Comparison of ENCODE assay signal across 13 cellular contexts in the genomic region with DNA sequence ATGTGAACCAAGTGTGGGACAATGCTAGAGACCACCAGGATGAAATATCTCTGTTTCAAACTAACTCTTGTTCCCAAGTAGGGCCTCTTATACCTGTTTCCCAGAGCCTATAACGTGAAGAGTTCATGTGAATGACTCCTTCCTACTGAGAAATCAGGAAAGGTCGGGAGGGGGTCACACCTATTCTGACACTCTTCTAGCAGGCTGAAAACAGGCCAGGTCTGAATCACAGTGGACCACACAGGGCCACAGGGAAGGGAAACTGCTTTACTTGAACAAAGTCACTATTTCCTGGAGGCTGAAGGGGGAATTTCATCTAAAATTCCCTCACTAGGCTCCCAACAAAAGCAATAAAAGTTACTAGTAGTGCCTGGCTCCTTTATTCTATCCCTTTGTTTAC.
DNase-seq lines count a peak whose midpoint lies in the region; ATAC-seq, FAIRE-seq and TF ChIP-seq lines count a peak whose summit lies in the region.
"Had no signal": no experiment of that assay in that cellular context is flagged by ENCODE, and none has a peak within 500 bp of the region (broad histone marks: within the 10 kb centered on the region; RNA-seq: fewer than 3 reads in every experiment).

No MANE protein-coding gene starts in this region.

- no peak overlapping the region for H2BK15ac ChIP-seq in mesendoderm (replicated peaks; ENCODE audit: low read depth)

- no peak overlapping the region for H3K4me3 ChIP-seq in endothelial cell of umbilical vein (replicated peaks in 1 of 3; ENCODE audit: insufficient read depth in 1 of 3, low read depth in 1 of 3, low read length in 3 of 3)
- H3K4me3 ChIP-seq in mesendoderm (ENCODE audit: low read length): no peak overlapping the region
- H3K4me3 ChIP-seq in heart right ventricle: no peak overlapping the region
- no peak overlapping the region for H3K4me3 ChIP-seq in foreskin fibroblast (ENCODE audit: low read depth in 1 of 2, low read length in 2 of 2)
- H3K4me3 ChIP-seq: A549, GM23248 had no signal

- no peak overlapping the region for H3K18ac ChIP-seq in mesendoderm (ENCODE audit: low read length)

- TF ChIP-seq CTCF in endothelial cell of umbilical vein (IDR thresholded peaks at IDR 0.05; ENCODE audit: extremely low read depth in 1 of 2, insufficient read depth in 1 of 2, low read depth in 1 of 2, low read length in 2 of 2) (no peak), heart right ventricle (IDR thresholded peaks at IDR 0.05) (no peak), foreskin fibroblast (IDR thresholded peaks at IDR 0.05; ENCODE audit: low read depth, low read length) (no peak)

- FAIRE-seq in endothelial cell of umbilical vein (lab: Jason Lieb, UNC): no peak
- FAIRE-seq: A549 had no signal

- H3K4me1 ChIP-seq in endothelial cell of umbilical vein (ENCODE audit: control insufficient read depth, extremely low read depth, insufficient read depth, low read length): peaks cover 17% of the 10 kb centered on the region
- H3K4me1 ChIP-seq in mesendoderm (ENCODE audit: control insufficient read depth, low read depth, low read length): peaks cover 2% of the 10 kb centered on the region
- no peaks in the 10 kb centered on the region for H3K4me1 ChIP-seq in heart right ventricle
- H3K4me1 ChIP-seq: A549, Caco-2 had no signal

- no peak overlapping the region for H3K56ac ChIP-seq in mesendoderm (ENCODE audit: low read length)

- H3K4me2 ChIP-seq in endothelial cell of umbilical vein (ENCODE audit: insufficient read depth, low read length) (no peak overlapping the region), mesendoderm (ENCODE audit: low read length) (no peak overlapping the region)
- H3K4me2 ChIP-seq: A549 had no signal

- ATAC-seq in heart right ventricle: no peak
- ATAC-seq: A549 had no signal

- H3K36me3 ChIP-seq in endothelial cell of umbilical vein (ENCODE audit: control insufficient read depth in 2 of 2, extremely low read depth in 1 of 2, insufficient read depth in 2 of 2, low read length in 2 of 2): no peaks in the 10 kb centered on the region
- H3K36me3 ChIP-seq in mesendoderm (ENCODE audit: control insufficient read depth, insufficient read depth, low read length): no peaks in the 10 kb centered on the region
- H3K36me3 ChIP-seq in heart right ventricle: no peaks in the 10 kb centered on the region

- H3K27me3 ChIP-seq in endothelial cell of umbilical vein (ENCODE audit: control insufficient read depth in 2 of 2, insufficient read depth in 2 of 2, low read length in 2 of 2): no peaks in the 10 kb centered on the region
- H3K27me3 ChIP-seq in mesendoderm (ENCODE audit: insufficient read depth, low read length, poor library complexity): no peaks in the 10 kb centered on the region
- no peaks in the 10 kb centered on the region for H3K27me3 ChIP-seq in heart right ventricle

- POLR2A ChIA-PET in endothelial cell of umbilical vein (lab: Charles Lee): no interaction called here

- no peak for TF ChIP-seq POLR2A in endothelial cell of umbilical vein (IDR thresholded peaks at IDR 0.05; ENCODE audit: low read depth, low read length)

- no CpG with 5 or more reads among the region's 2 CpGs for WGBS in mesendoderm (ENCODE audit: extremely low coverage, insufficient coverage, low lambda C conversion rate)
- WGBS in heart right ventricle, 2 donors: 65 to 71% methylated on average over 2 of the region's 2 CpGs

- no peak overlapping the region for H3K4ac ChIP-seq in mesendoderm (ENCODE audit: low read depth, low read length)

- H3K79me1 ChIP-seq in mesendoderm (ENCODE audit: low read length): no peaks in the 10 kb centered on the region

- H3K9me3 ChIP-seq in endothelial cell of umbilical vein (replicated peaks; ENCODE audit: control insufficient read depth, insufficient read depth, low read length) (no peaks in the 10 kb centered on the region), heart right ventricle (no peaks in the 10 kb centered on the region)
- H3K9me3 ChIP-seq: A549, Caco-2 had no signal

- H3K9ac ChIP-seq in endothelial cell of umbilical vein (replicated peaks; ENCODE audit: extremely low read depth, insufficient read depth, low read length): no peak overlapping the region
- H3K9ac ChIP-seq in mesendoderm (ENCODE audit: low read length): no peak overlapping the region
- H3K9ac ChIP-seq: GM23248 had no signal

- DNase-seq in endothelial cell of umbilical vein (ENCODE audit: low read depth, low spot score) (peak; percentile 46), mesendoderm (peak; percentile 68), renal cortical epithelial cell (ENCODE audit: low read depth) (peak; percentile 35), heart right ventricle (no peak), NCI-H1694 (lab: John Stamatoyannopoulos, UW) (no peak), foreskin fibroblast (no peak)
- DNase-seq: Caco-2; CD8-positive, alpha-beta memory T cell; DMS 273 treated with DMSO at 0.1 percent for 48 hours; GM23248; H7; IMR-90 had no signal

- H3K27ac ChIP-seq in endothelial cell of umbilical vein (ENCODE audit: insufficient read depth, low read depth, low read length) (no peak overlapping the region), mesendoderm (ENCODE audit: low read depth, low read length) (no peak overlapping the region), heart right ventricle (no peak overlapping the region)
- H3K27ac ChIP-seq: A549, GM23248 had no signal

- no peaks in the 10 kb centered on the region for H3K9me1 ChIP-seq in endothelial cell of umbilical vein (replicated peaks; ENCODE audit: control insufficient read depth, extremely low read depth, insufficient read depth, low read length)

- dilution Hi-C loops in endothelial cell of umbilical vein (cut with MboI; ENCODE audit: extremely low pct_ligation_motif_present, low sequenced_read_pairs): no loop called here

- no peak overlapping the region for H4K8ac ChIP-seq in mesendoderm (ENCODE audit: low read depth, low read length)

- no peak overlapping the region for H2BK120ac ChIP-seq in mesendoderm (ENCODE audit: low read depth, low read length)

- H2BK5ac ChIP-seq in mesendoderm (ENCODE audit: low read length): no peak overlapping the region

- BruUV-seq in endothelial cell of umbilical vein (replicated peaks; lab: Mats Ljungman, UMichigan): no TSS peak

- H2AK5ac ChIP-seq in mesendoderm (ENCODE audit: low read length): no peak overlapping the region

- CTCF ChIA-PET in endothelial cell of umbilical vein (lab: Charles Lee): interaction anchor here (1.6 kb wide), 1 partner anchor 13 kb away, joined by 4 read pairs; no protein-coding TSS in a partner anchor

- no peak overlapping the region for H4K5ac ChIP-seq in mesendoderm (ENCODE audit: low read length)

- H2AFZ ChIP-seq in endothelial cell of umbilical vein (ENCODE audit: low read depth, low read length): no peak overlapping the region
- H2AFZ ChIP-seq: GM23248 had no signal

- intact Hi-C loops in endothelial cell of umbilical vein (cut with micrococcal nuclease): loop anchor here (2.0 kb wide), 1 partner anchor 24 kb away; no protein-coding TSS in a partner anchor
- intact Hi-C loops in heart right ventricle (cut with DNase I): no loop called here

- no peaks in the 10 kb centered on the region for H4K20me1 ChIP-seq in endothelial cell of umbilical vein (replicated peaks; ENCODE audit: control insufficient read depth, extremely low read depth, insufficient read depth, low read length)

- no peak overlapping the region for H3K23ac ChIP-seq in mesendoderm (ENCODE audit: low read length)

- no peaks in the 10 kb centered on the region for H3K79me2 ChIP-seq in endothelial cell of umbilical vein (ENCODE audit: control insufficient read depth, insufficient read depth, low read length)
- no peaks in the 10 kb centered on the region for H3K79me2 ChIP-seq in mesendoderm (ENCODE audit: control insufficient read depth, insufficient read depth, low read length)

TF ChIP-seq in endothelial cell of umbilical vein, 7 proteins besides CTCF, POLR2A, EP300 and RAD21:
- no peak for TF ChIP-seq EZH2 (IDR thresholded peaks at IDR 0.05; ENCODE audit: borderline replicate concordance, low read depth, low read length, severe bottlenecking)
- TF ChIP-seq MYC (IDR thresholded peaks at IDR 0.05; ENCODE audit: low read depth, low read length): no peak
- TF ChIP-seq GATA2 (IDR thresholded peaks at IDR 0.05; ENCODE audit: insufficient read depth, insufficient read length, low read depth, low read length): no peak
- TF ChIP-seq, protein P1, sequence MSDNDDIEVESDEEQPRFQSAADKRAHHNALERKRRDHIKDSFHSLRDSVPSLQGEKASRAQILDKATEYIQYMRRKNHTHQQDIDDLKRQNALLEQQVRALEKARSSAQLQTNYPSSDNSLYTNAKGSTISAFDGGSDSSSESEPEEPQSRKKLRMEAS (IDR thresholded peaks at IDR 0.05; ENCODE audit: insufficient read depth, insufficient read length): no peak
TF ChIP-seq in endothelial cell of umbilical vein: peak in this region for 0.

Comparison
In these comparisons a context has a peak if more than half of its experiments do, and no peak if none do; other contexts are left out.
1. DNase-seq: peak in endothelial cell of umbilical vein (single experiment), mesendoderm (single experiment) and renal cortical epithelial cell (single experiment); none in heart right ventricle (0 of 2), NCI-H1694 (single experiment) and foreskin fibroblast (0 of 2).